30 cellular contexts compared by ENCODE assay signal in the genomic region with DNA sequence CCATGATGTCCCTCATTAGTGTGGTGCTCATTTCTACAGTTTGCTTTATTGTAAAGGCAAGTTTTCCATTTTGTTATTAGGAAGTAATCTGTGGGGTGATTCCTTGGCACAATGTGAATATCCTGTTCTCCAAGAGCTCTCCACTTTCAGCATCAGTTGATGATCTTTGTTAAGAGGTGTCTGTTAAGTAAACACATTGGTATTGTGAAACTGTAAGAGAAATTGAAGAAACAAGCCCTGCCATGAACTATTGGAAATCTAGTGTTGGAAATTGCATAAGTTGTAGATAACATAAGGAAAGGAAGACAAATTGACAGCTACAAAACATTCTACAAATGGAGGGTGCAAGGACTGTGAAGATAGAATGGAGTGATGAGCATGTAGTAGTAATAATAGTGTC. TPM values are rescaled to one million over a fixed set of nuclear protein-coding genes. Genes with fewer than 3 reads are reported as not detected.
"Had no signal": no experiment of that assay in that cellular context is flagged by ENCODE, and none has a peak within 500 bp of the region (broad histone marks: within the 10 kb centered on the region; RNA-seq: fewer than 3 reads in every experiment).

No MANE protein-coding gene starts in this region.

- ATAC-seq: activated CD8-positive, alpha-beta memory T cell treated with anti-CD3 and anti-CD28 coated beads, Interleukin-2, amount 10 ng/mL, durations not matched to agents 7 days and 5 days; activated CD8-positive, alpha-beta T cell treated with anti-CD3 and anti-CD28 coated beads, Interleukin-2, amount 10 ng/mL, durations not matched to agents 7 days and 5 days; esophagus mucosa; heart right ventricle; naive thymus-derived CD4-positive, alpha-beta T cell; right cardiac atrium; stimulated activated naive CD8-positive, alpha-beta T cell treated with anti-CD3 and anti-CD28 coated beads, Interleukin-15, Interleukin-2, amounts not matched to agents 100 U/mL and 50 U/mL, for 24 hours had no signal

- DNase-seq: activated B cell treated with CpG ODN at 0.5 μM for 24 hours; activated CD8-positive, alpha-beta memory T cell treated with anti-CD3 and anti-CD28 coated beads, Interleukin-2, amount 10 ng/mL, durations not matched to agents 7 days and 5 days; activated CD8-positive, alpha-beta T cell treated with anti-CD3 and anti-CD28 coated beads, Interleukin-2, amount 10 ng/mL, durations not matched to agents 7 days and 5 days; activated naive CD4-positive, alpha-beta T cell; activated naive CD8-positive, alpha-beta T cell treated with anti-CD3 and anti-CD28 coated beads for 36 hours; activated T-cell treated with anti-CD3 and anti-CD28 coated beads, Interleukin-2, amount 50 U/mL, for 48 hours; adrenal gland; endodermal cell; foreskin melanocyte; heart right ventricle; left ventricle myocardium inferior; mammary epithelial cell; midbrain; naive thymus-derived CD4-positive, alpha-beta T cell; occipital lobe; right cardiac atrium; spleen; stimulated activated naive CD8-positive, alpha-beta T cell treated with anti-CD3 and anti-CD28 coated beads, Interleukin-15, Interleukin-2, amounts not matched to agents 100 U/mL and 50 U/mL, for 24 hours; T-helper 2 cell; testis; trophoblast cell had no signal

- H3K27me3 ChIP-seq: adrenal gland, ascending aorta, cardiac muscle cell, heart right ventricle, spleen, testis had no signal

- H3K4me1 ChIP-seq: adrenal gland, ascending aorta, heart right ventricle, left ventricle myocardium inferior, parathyroid adenoma, spleen, testis had no signal

- H3K9me3 Mint-ChIP-seq: activated B cell treated with CpG ODN at 0.5 μM for 24 hours; activated naive CD8-positive, alpha-beta T cell treated with anti-CD3 and anti-CD28 coated beads for 36 hours; brain; dendritic cell treated with granulocyte-macrophage colony-stimulating factor and Interleukin-4, amounts not matched to agents 40 ng/mL and 50 ng/mL, for 4 days; endodermal cell; naive thymus-derived CD4-positive, alpha-beta T cell; neural crest cell had no signal

- H3K4me3 Mint-ChIP-seq: activated B cell treated with CpG ODN at 0.5 μM for 24 hours; activated CD8-positive, alpha-beta memory T cell treated with anti-CD3 and anti-CD28 coated beads, Interleukin-2, amount 10 ng/mL, durations not matched to agents 7 days and 5 days; activated CD8-positive, alpha-beta T cell treated with anti-CD3 and anti-CD28 coated beads, Interleukin-2, amount 10 ng/mL, durations not matched to agents 7 days and 5 days; activated naive CD8-positive, alpha-beta T cell treated with anti-CD3 and anti-CD28 coated beads for 36 hours; brain; dendritic cell treated with granulocyte-macrophage colony-stimulating factor and Interleukin-4, amounts not matched to agents 40 ng/mL and 50 ng/mL, for 4 days; endodermal cell; naive thymus-derived CD4-positive, alpha-beta T cell; neural crest cell had no signal

- H3K27me3 Mint-ChIP-seq: activated B cell treated with CpG ODN at 0.5 μM for 24 hours; activated CD8-positive, alpha-beta memory T cell treated with anti-CD3 and anti-CD28 coated beads, Interleukin-2, amount 10 ng/mL, durations not matched to agents 7 days and 5 days; activated naive CD8-positive, alpha-beta T cell treated with anti-CD3 and anti-CD28 coated beads for 36 hours; brain; dendritic cell treated with granulocyte-macrophage colony-stimulating factor and Interleukin-4, amounts not matched to agents 40 ng/mL and 50 ng/mL, for 4 days; naive thymus-derived CD4-positive, alpha-beta T cell had no signal

- H3K79me2 ChIP-seq: parathyroid adenoma had no signal

- H3K4me3 ChIP-seq: adrenal gland, ascending aorta, cardiac muscle cell, heart right ventricle, left ventricle myocardium inferior, spleen, testis had no signal

- H2AFZ ChIP-seq: parathyroid adenoma had no signal

- H3K4me1 Mint-ChIP-seq: activated B cell treated with CpG ODN at 0.5 μM for 24 hours; activated naive CD8-positive, alpha-beta T cell treated with anti-CD3 and anti-CD28 coated beads for 36 hours; brain; endodermal cell; naive thymus-derived CD4-positive, alpha-beta T cell; neural crest cell had no signal

- H3K9ac ChIP-seq: parathyroid adenoma had no signal

- H3K27ac ChIP-seq: adrenal gland, ascending aorta, cardiac muscle cell, heart right ventricle, left ventricle myocardium inferior, parathyroid adenoma, spleen, testis had no signal

- H3K9me3 ChIP-seq: adrenal gland, ascending aorta, heart right ventricle, left ventricle myocardium inferior, spleen, testis had no signal

- H3K27ac Mint-ChIP-seq: activated B cell treated with CpG ODN at 0.5 μM for 24 hours; activated CD8-positive, alpha-beta memory T cell treated with anti-CD3 and anti-CD28 coated beads, Interleukin-2, amount 10 ng/mL, durations not matched to agents 7 days and 5 days; activated CD8-positive, alpha-beta T cell treated with anti-CD3 and anti-CD28 coated beads, Interleukin-2, amount 10 ng/mL, durations not matched to agents 7 days and 5 days; activated naive CD8-positive, alpha-beta T cell treated with anti-CD3 and anti-CD28 coated beads for 36 hours; dendritic cell treated with granulocyte-macrophage colony-stimulating factor and Interleukin-4, amounts not matched to agents 40 ng/mL and 50 ng/mL, for 4 days; endodermal cell had no signal

- FAIRE-seq: islet of Langerhans, urothelium cell line had no signal

RNA-seq across cellular contexts. Expression of a gene that starts 28.1 kb away (rescaled TPM):
- total RNA-seq: activated B cell treated with CpG ODN at 0.5 μM for 24 hours, endodermal cell had no signal
